ENCODE assay signal across 1 cellular context in genomic region chr11:121931121-121931520, GRCh38.
A peak's percentile ranks its signal among the peaks of the same experiment; 100 is the strongest.
TF ChIP-seq lines count a peak whose summit lies in the region.

No MANE protein-coding gene starts in this region.

TF ChIP-seq in HepG2, 621 proteins besides CTCF, POLR2A, EP300 and RAD21 (continued from another document):
- TF ChIP-seq PAF1 (CRISPR knock-in tag; IDR thresholded peaks at IDR 0.05) = no peak
- TF ChIP-seq ZNF512B (CRISPR knock-in tag; IDR thresholded peaks at IDR 0.05; ENCODE audit: borderline replicate concordance) = no peak
- TF ChIP-seq RCOR2 (CRISPR knock-in tag; IDR thresholded peaks at IDR 0.05) = 0 out of 2 replicates have a peak, but pooled peaks have one; percentile 33
TF ChIP-seq in HepG2: peak in this region for 2.
